In the genomic region with DNA sequence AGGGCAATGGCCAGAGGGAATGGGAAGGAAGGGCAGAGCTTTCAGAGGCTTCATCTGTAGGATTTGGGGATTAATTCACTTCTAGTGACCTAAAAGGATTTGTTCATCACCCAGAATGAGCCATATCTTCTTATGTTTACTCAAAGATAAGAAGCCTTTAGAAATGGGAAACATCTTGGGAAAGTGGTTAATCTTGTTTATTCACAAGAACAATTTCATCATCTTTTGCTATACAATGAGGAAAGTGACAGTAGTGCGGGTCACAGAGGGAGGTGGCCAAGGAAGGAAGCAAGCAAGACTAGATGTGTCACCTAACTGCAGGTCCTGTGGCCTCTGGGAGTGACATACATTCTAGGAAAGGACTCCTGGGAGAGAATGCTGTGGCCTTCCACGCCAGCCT, we compare ENCODE assay signal across 17 cellular contexts.
A peak's percentile ranks its signal among the peaks of the same experiment; 100 is the strongest.
DNase-seq lines count a peak whose midpoint lies in the region; ATAC-seq and TF ChIP-seq lines count a peak whose summit lies in the region.
"Had no signal": no experiment of that assay in that cellular context is flagged by ENCODE, and none has a peak within 500 bp of the region (broad histone marks: within the 10 kb centered on the region; RNA-seq: fewer than 3 reads in every experiment).

No MANE protein-coding gene starts in this region.

- TF ChIP-seq CTCF in CD8-positive, alpha-beta T cell (IDR thresholded peaks at IDR 0.05): no peak
- TF ChIP-seq CTCF in DND-41 (IDR thresholded peaks at IDR 0.05; ENCODE audit: borderline replicate concordance, extremely low read depth, low read length, poor library complexity, severe bottlenecking): no peak
- TF ChIP-seq CTCF in GM23338 (conservative IDR thresholded peaks at IDR 0.05; ENCODE audit: low read depth in 2 of 2): no peak

- no peak overlapping the region for H3K27ac ChIP-seq in CD8-positive, alpha-beta T cell (ENCODE audit: low read depth, low read length)
- H3K27ac ChIP-seq in DND-41 (ENCODE audit: low read length) (peak overlapping the region; percentile 21), GM23338 (ENCODE audit: low read depth) (no peak overlapping the region)
- H3K27ac ChIP-seq: body of pancreas, right lobe of liver, tibial artery had no signal

- CTCF ChIA-PET in CD8-positive, alpha-beta T cell (lab: Charles Lee): no interaction called here

- no peaks in the 10 kb centered on the region for H3K27me3 Mint-ChIP-seq in CD8-positive, alpha-beta T cell (ENCODE audit: low read depth)
- H3K27me3 Mint-ChIP-seq in GM23338 (ENCODE audit: insufficient read depth, low read depth, poor library complexity): no peaks in the 10 kb centered on the region

- no peaks in the 10 kb centered on the region for H3K27me3 ChIP-seq in CD8-positive, alpha-beta T cell (ENCODE audit: insufficient read depth, low read length)
- H3K27me3 ChIP-seq in DND-41 (ENCODE audit: insufficient read depth, low read length, poor library complexity) (no peaks in the 10 kb centered on the region), GM23338 (ENCODE audit: insufficient read depth) (no peaks in the 10 kb centered on the region)
- H3K27me3 ChIP-seq: body of pancreas, right lobe of liver, tibial artery had no signal

- H3K79me2 ChIP-seq in DND-41 (ENCODE audit: insufficient read depth, low read length) (no peaks in the 10 kb centered on the region), GM23338 (replicated peaks; ENCODE audit: insufficient read depth) (no peaks in the 10 kb centered on the region)

- H2AFZ ChIP-seq in DND-41 (ENCODE audit: low read depth, low read length) (no peak overlapping the region), GM23338 (no peak overlapping the region)

- no peak for DNase-seq in CD8-positive, alpha-beta T cell
- no peak for DNase-seq in DND-41
- DNase-seq in activated naive CD4-positive, alpha-beta T cell treated with anti-CD3 and anti-CD28 coated beads, Interleukin-2, amount 50 U/mL, for 72 hours (ENCODE audit: low spot score in 2 of 2): no peak
- peak; percentile 56 for DNase-seq in iris pigment epithelial cell (ENCODE audit: low read depth)
- DNase-seq in effector CD8-positive, alpha-beta T cell (lab: John Stamatoyannopoulos, UW): no peak
- no peak for DNase-seq in GM23338 (ENCODE audit: low spot score)
- no peak for DNase-seq in cortex of kidney (lab: John Stamatoyannopoulos, UW)
- DNase-seq: body of pancreas, DMS153, HCEC 1CT, left cardiac atrium, NCI-H1436, NCI-H226, nucleus accumbens, right lobe of liver, Right ventricle myocardium superior, tibial artery had no signal

- H3F3A ChIP-seq in GM23338 (replicated peaks; ENCODE audit: low read depth): no peaks in the 10 kb centered on the region

- intact Hi-C loops in CD8-positive, alpha-beta T cell (cut with DNase I, micrococcal nuclease): loop anchor here in 1 of 2 experiments (10.0 kb wide), 1 partner anchor 87 kb away; no protein-coding TSS in a partner anchor

- no peaks in the 10 kb centered on the region for H3K9me3 ChIP-seq in CD8-positive, alpha-beta T cell (ENCODE audit: low read length)
- H3K9me3 ChIP-seq in DND-41 (ENCODE audit: insufficient read depth, low read length, severe bottlenecking): no peaks in the 10 kb centered on the region
- H3K9me3 ChIP-seq: body of pancreas, right lobe of liver, tibial artery had no signal

- H3K4me2 ChIP-seq in DND-41 (ENCODE audit: insufficient read depth, low read length): no peak overlapping the region
- H3K4me2 ChIP-seq in GM23338: no peak overlapping the region

- H3K9ac ChIP-seq in DND-41 (ENCODE audit: low read depth, low read length): no peak overlapping the region

- H3K36me3 ChIP-seq in CD8-positive, alpha-beta T cell (ENCODE audit: insufficient read depth, low read length): no peaks in the 10 kb centered on the region
- H3K36me3 ChIP-seq in DND-41 (ENCODE audit: insufficient read depth, low read length) (peaks cover 6% of the 10 kb centered on the region; the same call in 1 of the 2 replicates), GM23338 (ENCODE audit: insufficient read depth) (no peaks in the 10 kb centered on the region)

- H3K4me3 Mint-ChIP-seq in CD8-positive, alpha-beta T cell: no peak overlapping the region
- no peak overlapping the region for H3K4me3 Mint-ChIP-seq in GM23338

- peaks cover 12% of the 10 kb centered on the region for H3K4me1 ChIP-seq in CD8-positive, alpha-beta T cell (ENCODE audit: insufficient read depth, low read length)
- H3K4me1 ChIP-seq in DND-41 (ENCODE audit: insufficient read depth, low read length): peaks cover 15% of the 10 kb centered on the region
- H3K4me1 ChIP-seq in GM23338 (ENCODE audit: insufficient read depth): no peaks in the 10 kb centered on the region
- H3K4me1 ChIP-seq: tibial artery had no signal

- no peaks in the 10 kb centered on the region for H3K9me3 Mint-ChIP-seq in CD8-positive, alpha-beta T cell
- no peaks in the 10 kb centered on the region for H3K9me3 Mint-ChIP-seq in activated naive CD4-positive, alpha-beta T cell treated with anti-CD3 and anti-CD28 coated beads, Interleukin-2, amount 50 U/mL, for 72 hours
- H3K9me3 Mint-ChIP-seq in GM23338: no peaks in the 10 kb centered on the region

- H3K4me3 ChIP-seq in CD8-positive, alpha-beta T cell (ENCODE audit: low read depth, low read length): no peak overlapping the region
- H3K4me3 ChIP-seq in DND-41 (ENCODE audit: low read depth in 1 of 2, low read length in 2 of 2) (no peak overlapping the region), GM23338 (no peak overlapping the region)
- H3K4me3 ChIP-seq: body of pancreas, right lobe of liver, tibial artery had no signal

- no peaks in the 10 kb centered on the region for H3K9me2 ChIP-seq in GM23338 (ENCODE audit: insufficient read depth)

- H4K20me1 ChIP-seq in DND-41 (ENCODE audit: insufficient read depth, low read length): no peaks in the 10 kb centered on the region
- H4K20me1 ChIP-seq in GM23338 (replicated peaks; ENCODE audit: insufficient read depth): no peaks in the 10 kb centered on the region

- H3K4me1 Mint-ChIP-seq in CD8-positive, alpha-beta T cell (ENCODE audit: low read depth): peaks cover 25% of the 10 kb centered on the region
- peaks cover 8% of the 10 kb centered on the region; the same call in 2 of the 3 replicates for H3K4me1 Mint-ChIP-seq in GM23338

- POLR2A ChIA-PET in CD8-positive, alpha-beta T cell (lab: Charles Lee): no interaction called here

- no peak for ATAC-seq in CD8-positive, alpha-beta T cell
- no peak for ATAC-seq in DND-41 (ENCODE audit: insufficient read depth, low read depth)
- ATAC-seq in activated naive CD4-positive, alpha-beta T cell treated with anti-CD3 and anti-CD28 coated beads, Interleukin-2, amount 50 U/mL, for 72 hours: peak in 1 of 2 donors; percentile 11
- ATAC-seq in GM23338: no peak
- ATAC-seq: body of pancreas, left cardiac atrium, right lobe of liver had no signal

- H3K36me3 Mint-ChIP-seq in CD8-positive, alpha-beta T cell: peaks cover 33% of the 10 kb centered on the region
- peaks cover 0 to 20% of the 10 kb centered on the region in 2 donors for H3K36me3 Mint-ChIP-seq in activated naive CD4-positive, alpha-beta T cell treated with anti-CD3 and anti-CD28 coated beads, Interleukin-2, amount 50 U/mL, for 72 hours
- no peaks in the 10 kb centered on the region for H3K36me3 Mint-ChIP-seq in GM23338 (ENCODE audit: low read depth)

- H3K27ac Mint-ChIP-seq in CD8-positive, alpha-beta T cell: peak overlapping the region; percentile 7
- peak overlapping the region; percentile 34 to 87 for H3K27ac Mint-ChIP-seq in activated naive CD4-positive, alpha-beta T cell treated with anti-CD3 and anti-CD28 coated beads, Interleukin-2, amount 50 U/mL, for 72 hours
- no peak overlapping the region for H3K27ac Mint-ChIP-seq in GM23338

TF ChIP-seq in GM23338, 12 proteins besides CTCF, POLR2A, EP300 and RAD21 (continues in another document):
- no peak for TF ChIP-seq ZNF114 (CRISPR knock-in tag; IDR thresholded peaks at IDR 0.05)
- TF ChIP-seq EZH2 (IDR thresholded peaks at IDR 0.05; ENCODE audit: low read depth, unreplicated experiment): no peak
- TF ChIP-seq JUNB (IDR thresholded peaks at IDR 0.05; ENCODE audit: unreplicated experiment): no peak
